Comparison of ENCODE assay signal across 9 cellular contexts in genomic region chr17:40554646-40555295, GRCh38. TPM values are rescaled to one million over a fixed set of nuclear protein-coding genes. Genes with fewer than 3 reads are reported as not detected.
DNase-seq lines count a peak whose midpoint lies in the region; ATAC-seq, FAIRE-seq and TF ChIP-seq lines count a peak whose summit lies in the region.
"Had no signal": no experiment of that assay in that cellular context is flagged by ENCODE, and none has a peak within 500 bp of the region (broad histone marks: within the 10 kb centered on the region; RNA-seq: fewer than 3 reads in every experiment).

No MANE protein-coding gene starts in this region.

- H3K27ac ChIP-seq in GM23338 (ENCODE audit: low read depth): no peak overlapping the region
- peak overlapping the region; percentile 69 to 82 for H3K27ac ChIP-seq in kidney (ENCODE audit: low read depth in 2 of 2, low read length in 2 of 2)

- H3K4me3 ChIP-seq in GM23338 (no peak overlapping the region), kidney (ENCODE audit: low read length in 2 of 2) (no peak overlapping the region)

- H3K27ac Mint-ChIP-seq in GM23338: no peak overlapping the region

- no peaks in the 10 kb centered on the region for H3F3A ChIP-seq in GM23338 (replicated peaks; ENCODE audit: low read depth)

- H3K9me3 Mint-ChIP-seq in GM23338: no peaks in the 10 kb centered on the region

- TF ChIP-seq CTCF in GM23338 (conservative IDR thresholded peaks at IDR 0.05; ENCODE audit: low read depth in 2 of 2) (0 out of 4 replicates have a peak, but pooled peaks have one; percentile 3 to 15), kidney (IDR thresholded peaks at IDR 0.05; ENCODE audit: borderline replicate concordance, extremely low read depth, insufficient read depth) (no peak)

- H2AFZ ChIP-seq in GM23338: no peak overlapping the region

- H3K27me3 Mint-ChIP-seq in GM23338 (ENCODE audit: insufficient read depth, low read depth, poor library complexity): peaks cover 20% of the 10 kb centered on the region

- no peaks in the 10 kb centered on the region for H3K36me3 Mint-ChIP-seq in GM23338 (ENCODE audit: low read depth)

- no peaks in the 10 kb centered on the region for H3K79me2 ChIP-seq in GM23338 (replicated peaks; ENCODE audit: insufficient read depth)

- FAIRE-seq in kidney (lab: Jason Lieb, UNC): no peak
- FAIRE-seq: TTC549 had no signal

- no peak overlapping the region for H3K9ac ChIP-seq in kidney (ENCODE audit: low read length in 2 of 2)

- H3K36me3 ChIP-seq in GM23338 (ENCODE audit: insufficient read depth) (no peaks in the 10 kb centered on the region), kidney (ENCODE audit: control insufficient read depth in 1 of 2, insufficient read depth in 2 of 2, low read length in 2 of 2) (no peaks in the 10 kb centered on the region)

- no peaks in the 10 kb centered on the region for H3K9me2 ChIP-seq in GM23338 (ENCODE audit: insufficient read depth)

- DNase-seq in GM23338 (ENCODE audit: low spot score): no peak
- peak; percentile 51 to 57 for DNase-seq in activated T-cell treated with anti-CD3 and anti-CD28 coated beads, Interleukin-2, amount 50 U/mL, for 48 hours
- no peak for DNase-seq in kidney
- DNase-seq in stimulated activated naive CD8-positive, alpha-beta T cell treated with anti-CD3 and anti-CD28 coated beads, Interleukin-15, Interleukin-2, amounts not matched to agents 100 U/mL and 50 U/mL, for 24 hours: peak; percentile 26
- no peak for DNase-seq in DMS 273 treated with DMSO at 0.1 percent for 48 hours (lab: John Stamatoyannopoulos, UW)
- no peak for DNase-seq in NCI-H2081 (lab: John Stamatoyannopoulos, UW)
- no peak for DNase-seq in effector CD8-positive, alpha-beta T cell (lab: John Stamatoyannopoulos, UW)

- intact Hi-C loops in kidney (cut with DNase I): no loop called here

- no peaks in the 10 kb centered on the region for H3K9me3 ChIP-seq in kidney (ENCODE audit: control insufficient read depth in 1 of 2, low read length in 2 of 2)

- H4K20me1 ChIP-seq in GM23338 (replicated peaks; ENCODE audit: insufficient read depth): no peaks in the 10 kb centered on the region

- no peaks in the 10 kb centered on the region for H3K27me3 ChIP-seq in GM23338 (ENCODE audit: insufficient read depth)

- peaks cover 21% of the 10 kb centered on the region for H3K4me1 Mint-ChIP-seq in GM23338

- H3K4me3 Mint-ChIP-seq in GM23338: no peak overlapping the region

- no peak overlapping the region for H3K4me2 ChIP-seq in GM23338

- H3K4me1 ChIP-seq in GM23338 (ENCODE audit: insufficient read depth) (no peaks in the 10 kb centered on the region; the same call in 1 of the 2 replicates), kidney (ENCODE audit: control insufficient read depth in 1 of 2, insufficient read depth in 1 of 2, low read depth in 1 of 2, low read length in 2 of 2) (peaks cover 10 to 35% of the 10 kb centered on the region in 2 donors)

- no peak for ATAC-seq in GM23338
- ATAC-seq in stimulated activated naive CD8-positive, alpha-beta T cell treated with anti-CD3 and anti-CD28 coated beads, Interleukin-15, Interleukin-2, amounts not matched to agents 100 U/mL and 50 U/mL, for 24 hours: no peak
- no peak for ATAC-seq in activated CD4-positive, CD25-positive, alpha-beta regulatory T cell treated with anti-CD3 and anti-CD28 coated beads, Interleukin-2, amount 50 U/mL, for 24 hours

TF ChIP-seq in GM23338, 12 proteins besides CTCF, POLR2A, EP300 and RAD21 (continues in another document):
- TF ChIP-seq EZH2phosphoT487 (IDR thresholded peaks at IDR 0.05; ENCODE audit: unreplicated experiment) (no peak), ZNF114 (CRISPR knock-in tag; IDR thresholded peaks at IDR 0.05) (no peak), ZNF331 (CRISPR knock-in tag; IDR thresholded peaks at IDR 0.05; ENCODE audit: low read depth) (no peak), ZNF462 (CRISPR knock-in tag; IDR thresholded peaks at IDR 0.05) (no peak), JUNB (IDR thresholded peaks at IDR 0.05; ENCODE audit: unreplicated experiment) (no peak)

RNA-seq across cellular contexts. Expression of gene CCR7, which starts 10.5 kb away (rescaled TPM):
- 0.59 TPM in 1 of 2 replicates, not detected in the other for total RNA-seq in GM23338 (2014; rRNA removed; shearing (Covaris generic))
- polyA plus RNA-seq in GM23338 (2016; fragmentation: Nextera tagmentation; extraction: Ambion mirVana) (0.37 and 0.75 TPM in 2 replicates), kidney (ENCODE audit: insufficient read depth, low read depth, low replicate concordance) (0.17 TPM)
- total RNA-seq in kidney: 7.1 TPM

RNA-seq across cellular contexts. Expression of gene TNS4, which starts 53.3 kb away (rescaled TPM):
- total RNA-seq in GM23338 (2014; rRNA removed; shearing (Covaris generic)): 0.08 and 4.9 TPM in 2 replicates
- polyA plus RNA-seq in GM23338 (2016; fragmentation: Nextera tagmentation; extraction: Ambion mirVana): 0.31 and 0.64 TPM in 2 replicates
- 0.31 TPM for total RNA-seq in kidney
- 2.2 TPM for polyA plus RNA-seq in kidney (ENCODE audit: insufficient read depth, low read depth, low replicate concordance)

Comparison
In these comparisons a context has a peak if more than half of its experiments do, and no peak if none do; other contexts are left out.
1. DNase-seq: peak in activated T-cell treated with anti-CD3 and anti-CD28 coated beads, Interleukin-2, amount 50 U/mL, for 48 hours (2 of 2) and stimulated activated naive CD8-positive, alpha-beta T cell treated with anti-CD3 and anti-CD28 coated beads, Interleukin-15, Interleukin-2, amounts not matched to agents 100 U/mL and 50 U/mL, for 24 hours (single experiment); none in GM23338 (single experiment), kidney (single experiment), DMS 273 treated with DMSO at 0.1 percent for 48 hours (single experiment), NCI-H2081 (0 of 2) and effector CD8-positive, alpha-beta T cell (single experiment).